7 cellular contexts compared by ENCODE assay signal in genomic region chr6:28866342-28867077, GRCh38. TPM values are rescaled to one million over a fixed set of nuclear protein-coding genes. Genes with fewer than 3 reads are reported as not detected.
DNase-seq lines count a peak whose midpoint lies in the region; ATAC-seq and TF ChIP-seq lines count a peak whose summit lies in the region.

No MANE protein-coding gene starts in this region.

- TF ChIP-seq EP300 in neural cell (conservative IDR thresholded peaks at IDR 0.05; ENCODE audit: poor library complexity, severe bottlenecking) = peak; percentile 34

- H3K4me2 ChIP-seq in neural cell (ENCODE audit: low read length) = peak overlapping the region; percentile 61

- peaks cover 10% of the 10 kb centered on the region for H3K36me3 Mint-ChIP-seq in activated T-helper 1 cell treated with anti-CD3 and anti-CD28 coated beads, Interleukin-12 subunit alpha, Interleukin-12 subunit beta, Interleukin-2, Interleukin-4 antibody, amounts not matched to agents 30 ng/mL and 10 ng/mL and 1 ng/mL, durations not matched to agents 14 hours and 24 hours and 36 hours (ENCODE audit: low read depth)

- no peak for TF ChIP-seq CTCF in fibroblast of pulmonary artery (IDR thresholded peaks at IDR 0.05; ENCODE audit: low read length, missing control alignments)
- TF ChIP-seq CTCF in neural cell (IDR thresholded peaks at IDR 0.05; ENCODE audit: poor library complexity, severe bottlenecking) = no peak

- H3K27me3 Mint-ChIP-seq in activated T-helper 1 cell treated with anti-CD3 and anti-CD28 coated beads, Interleukin-12 subunit alpha, Interleukin-12 subunit beta, Interleukin-2, Interleukin-4 antibody, amounts not matched to agents 30 ng/mL and 10 ng/mL and 1 ng/mL, durations not matched to agents 14 hours and 24 hours and 36 hours (ENCODE audit: insufficient read depth) = peaks cover 9% of the 10 kb centered on the region
- H3K27me3 Mint-ChIP-seq in stimulated activated naive CD8-positive, alpha-beta T cell treated with anti-CD3 and anti-CD28 coated beads, Interleukin-15, amount 100 ng/mL, for 72 hours = no peaks in the 10 kb centered on the region

- peak; percentile 68 for DNase-seq in OCI-M2 (lab: John Stamatoyannopoulos, UW; ENCODE audit: unreplicated experiment)
- DNase-seq in activated T-helper 1 cell treated with anti-CD3 and anti-CD28 coated beads, Interleukin-12 subunit alpha, Interleukin-12 subunit beta, Interleukin-2, Interleukin-4 antibody, amounts not matched to agents 30 ng/mL and 10 ng/mL and 1 ng/mL, durations not matched to agents 14 hours and 24 hours and 36 hours (ENCODE audit: low spot score) = peak; percentile 73
- DNase-seq in fibroblast of pulmonary artery (ENCODE audit: low read depth) = peak; percentile 47
- peak; percentile 82 to 84 for DNase-seq in stimulated activated naive CD8-positive, alpha-beta T cell treated with anti-CD3 and anti-CD28 coated beads, Interleukin-15, amount 100 ng/mL, for 72 hours

- H3K4me3 ChIP-seq in fibroblast of pulmonary artery (replicated peaks; ENCODE audit: low read depth, low read length) = peak overlapping the region; percentile 65
- peak overlapping the region; percentile 77 for H3K4me3 ChIP-seq in neural cell (ENCODE audit: low read length)

- H3K27ac ChIP-seq in neural cell (ENCODE audit: low read length) = peak overlapping the region; percentile 88

- H3K9me3 ChIP-seq in neural cell (ENCODE audit: low read length) = no peaks in the 10 kb centered on the region

- no peaks in the 10 kb centered on the region for H3K79me2 ChIP-seq in neural cell (replicated peaks; ENCODE audit: insufficient read depth, low read length)

- peak overlapping the region; percentile 58 for H2AFZ ChIP-seq in neural cell (ENCODE audit: low read depth, low read length)

- H4K20me1 ChIP-seq in neural cell (ENCODE audit: insufficient read depth) = no peaks in the 10 kb centered on the region

- H3F3A ChIP-seq in neural cell (ENCODE audit: insufficient read depth, low read length, poor library complexity, severe bottlenecking) = peaks cover 9% of the 10 kb centered on the region

- H3K4me1 Mint-ChIP-seq in activated T-helper 1 cell treated with anti-CD3 and anti-CD28 coated beads, Interleukin-12 subunit alpha, Interleukin-12 subunit beta, Interleukin-2, Interleukin-4 antibody, amounts not matched to agents 30 ng/mL and 10 ng/mL and 1 ng/mL, durations not matched to agents 14 hours and 24 hours and 36 hours (ENCODE audit: low read depth) = peaks cover 47% of the 10 kb centered on the region
- peaks cover 51% of the 10 kb centered on the region for H3K4me1 Mint-ChIP-seq in stimulated activated naive CD8-positive, alpha-beta T cell treated with anti-CD3 and anti-CD28 coated beads, Interleukin-15, amount 100 ng/mL, for 72 hours

- intact Hi-C loops in activated T-helper 1 cell treated with anti-CD3 and anti-CD28 coated beads, Interleukin-12 subunit alpha, Interleukin-12 subunit beta, Interleukin-2, Interleukin-4 antibody, amounts not matched to agents 30 ng/mL and 10 ng/mL and 1 ng/mL, durations not matched to agents 14 hours and 24 hours and 36 hours (cut with micrococcal nuclease) = loop anchor here (1.0 to 10.0 kb wide), 5 partner anchors 18 to 1392 kb away; partner anchors contain the start of genes POLR1H, PPP1R11 and ZNF184

- ATAC-seq in GM18502 (IDR thresholded peaks at IDR 0.05; ENCODE audit: poor library complexity, unreplicated experiment) (peak; percentile 56), HG03432 (IDR thresholded peaks at IDR 0.05; ENCODE audit: unreplicated experiment) (peak; percentile 55)
- peak; percentile 76 for ATAC-seq in stimulated activated naive CD8-positive, alpha-beta T cell treated with anti-CD3 and anti-CD28 coated beads, Interleukin-15, amount 100 ng/mL, for 72 hours

- no peak for TF ChIP-seq RAD21 in neural cell (conservative IDR thresholded peaks at IDR 0.05)

- H3K27ac Mint-ChIP-seq in activated T-helper 1 cell treated with anti-CD3 and anti-CD28 coated beads, Interleukin-12 subunit alpha, Interleukin-12 subunit beta, Interleukin-2, Interleukin-4 antibody, amounts not matched to agents 30 ng/mL and 10 ng/mL and 1 ng/mL, durations not matched to agents 14 hours and 24 hours and 36 hours = peak overlapping the region; percentile 93
- H3K27ac Mint-ChIP-seq in stimulated activated naive CD8-positive, alpha-beta T cell treated with anti-CD3 and anti-CD28 coated beads, Interleukin-15, amount 100 ng/mL, for 72 hours = peak overlapping the region; percentile 87 to 98

- H3K9me2 ChIP-seq in neural cell (ENCODE audit: insufficient read depth, low read length) = no peaks in the 10 kb centered on the region

- H3K9ac ChIP-seq in neural cell (ENCODE audit: low read length) = peak overlapping the region; percentile 88

- H3K4me3 Mint-ChIP-seq in activated T-helper 1 cell treated with anti-CD3 and anti-CD28 coated beads, Interleukin-12 subunit alpha, Interleukin-12 subunit beta, Interleukin-2, Interleukin-4 antibody, amounts not matched to agents 30 ng/mL and 10 ng/mL and 1 ng/mL, durations not matched to agents 14 hours and 24 hours and 36 hours = peak overlapping the region; percentile 94
- peak overlapping the region; percentile 88 to 91 for H3K4me3 Mint-ChIP-seq in stimulated activated naive CD8-positive, alpha-beta T cell treated with anti-CD3 and anti-CD28 coated beads, Interleukin-15, amount 100 ng/mL, for 72 hours

- no peaks in the 10 kb centered on the region for H3K36me3 ChIP-seq in neural cell (ENCODE audit: insufficient read depth, low read length)

- H3K9me3 Mint-ChIP-seq in activated T-helper 1 cell treated with anti-CD3 and anti-CD28 coated beads, Interleukin-12 subunit alpha, Interleukin-12 subunit beta, Interleukin-2, Interleukin-4 antibody, amounts not matched to agents 30 ng/mL and 10 ng/mL and 1 ng/mL, durations not matched to agents 14 hours and 24 hours and 36 hours = peaks cover 16% of the 10 kb centered on the region
- peaks cover 0 to 7% of the 10 kb centered on the region in 2 donors for H3K9me3 Mint-ChIP-seq in stimulated activated naive CD8-positive, alpha-beta T cell treated with anti-CD3 and anti-CD28 coated beads, Interleukin-15, amount 100 ng/mL, for 72 hours

- no peaks in the 10 kb centered on the region for H3K27me3 ChIP-seq in neural cell (ENCODE audit: insufficient read depth, low read depth, low read length)

TF ChIP-seq in neural cell, 6 proteins besides CTCF, POLR2A, EP300 and RAD21:
- peak; percentile 81 for TF ChIP-seq REST (IDR thresholded peaks at IDR 0.05; ENCODE audit: borderline replicate concordance)
- TF ChIP-seq EZH2 (IDR thresholded peaks at IDR 0.05; ENCODE audit: borderline replicate concordance, insufficient read depth, low read length, poor library complexity, severe bottlenecking) = no peak
- TF ChIP-seq TAF1 (IDR thresholded peaks at IDR 0.05; ENCODE audit: low read depth) = peak; percentile 63
- peak; percentile 73 for TF ChIP-seq POLR2AphosphoS5 (IDR thresholded peaks at IDR 0.05)
- peak; percentile 37 for TF ChIP-seq SMC3 (conservative IDR thresholded peaks at IDR 0.05; ENCODE audit: poor library complexity)
- TF ChIP-seq MXI1 (conservative IDR thresholded peaks at IDR 0.05; ENCODE audit: poor library complexity, severe bottlenecking) = peak; percentile 75
TF ChIP-seq in neural cell: peak in this region for 5.

RNA-seq across cellular contexts. Expression of gene TRIM27, which starts 57.3 kb away (rescaled TPM):
- total RNA-seq in activated T-helper 1 cell treated with anti-CD3 and anti-CD28 coated beads, Interleukin-12 subunit alpha, Interleukin-12 subunit beta, Interleukin-2, Interleukin-4 antibody, amounts not matched to agents 30 ng/mL and 10 ng/mL and 1 ng/mL, durations not matched to agents 14 hours and 24 hours and 36 hours = 67.2 and 67.4 TPM in 2 replicates
- polyA plus RNA-seq in neural cell = 75.0 and 79.7 TPM in 2 replicates
- 82.0 and 86.0 TPM in 2 replicates for polyA minus RNA-seq in neural cell

Comparison
In these comparisons a context has a peak if more than half of its experiments do, and no peak if none do; other contexts are left out.
1. Peak in every context shown above with its lines: DNase-seq, ATAC-seq, H3K4me3 ChIP-seq and H3K27ac ChIP-seq.